ENCODE assay signal across 1 cellular context in genomic region chr3:149967067-149967685, GRCh38.
A peak's percentile ranks its signal among the peaks of the same experiment; 100 is the strongest.
TF ChIP-seq lines count a peak whose summit lies in the region.

No MANE protein-coding gene starts in this region.

TF ChIP-seq in K562, 482 proteins besides CTCF, POLR2A, EP300 and RAD21 (continued from another document):
- TF ChIP-seq HLTF (IDR thresholded peaks at IDR 0.05) (no peak), CEBPG (CRISPR knock-in tag; IDR thresholded peaks at IDR 0.05) (no peak), CEBPG (tag; conservative IDR thresholded peaks at IDR 0.05 in 1 of 2, IDR thresholded peaks at IDR 0.05 in 1 of 2) (peak; percentile 86 to 90), CCAR2 (IDR thresholded peaks at IDR 0.05; ENCODE audit: low read depth, low read length) (no peak), ZNF224 (CRISPR knock-in tag; IDR thresholded peaks at IDR 0.05) (no peak)
TF ChIP-seq in K562: peak in this region for 6.
